In genomic region chr10:78162867-78163266, GRCh38 we compare ENCODE assay signal across 14 cellular contexts.
"Had no signal": no experiment of that assay in that cellular context is flagged by ENCODE, and none has a peak within 500 bp of the region (broad histone marks: within the 10 kb centered on the region; RNA-seq: fewer than 3 reads in every experiment).

No MANE protein-coding gene starts in this region.

- DNase-seq: activated CD4-positive, alpha-beta T cell treated with anti-CD3 and anti-CD28 coated beads, Interleukin-2, amount 10 ng/mL, durations not matched to agents 7 days and 5 days; activated CD8-positive, alpha-beta memory T cell treated with anti-CD3 and anti-CD28 coated beads for 24 hours; activated gamma-delta T cell treated with Interleukin-2 at 50 U/mL for 16 hours; amygdala; body of pancreas; heart right ventricle; left colon; lower lobe of right lung; ovary; right lobe of liver; stimulated activated CD4-positive, alpha-beta T cell treated with anti-CD3 and anti-CD28 coated beads, Interleukin-4, amount 100 ng/mL, for 4 hours; stimulated activated CD8-positive, alpha-beta memory T cell treated with anti-CD3 and anti-CD28 coated beads, Interleukin-4, amount 100 ng/mL, for 48 hours; stimulated activated naive CD4-positive, alpha-beta T cell treated with Interleukin-2 at 50 U/mL for 16 hours; substantia nigra had no signal
